ENCODE assay signal across 27 cellular contexts in the genomic region with DNA sequence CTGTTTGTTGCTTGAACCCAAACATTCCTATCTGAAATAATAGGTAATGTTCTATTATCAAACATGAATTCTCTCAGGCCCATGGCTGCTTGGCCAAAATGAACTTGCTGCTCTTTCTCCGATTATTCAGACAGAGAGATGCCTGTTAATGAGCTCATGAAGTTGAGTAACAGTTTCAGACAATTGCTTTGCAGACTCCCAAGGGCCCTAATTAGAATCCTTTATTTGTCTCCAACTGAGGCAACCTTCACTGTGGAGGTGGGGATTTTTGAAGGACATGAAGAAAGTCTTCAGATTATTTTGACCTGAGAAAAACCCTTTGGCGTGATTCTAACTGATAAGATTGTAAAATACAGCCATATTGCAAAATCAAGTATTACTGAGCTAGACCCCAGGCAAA.
"Had no signal": no experiment of that assay in that cellular context is flagged by ENCODE, and none has a peak within 500 bp of the region (broad histone marks: within the 10 kb centered on the region; RNA-seq: fewer than 3 reads in every experiment).

No MANE protein-coding gene starts in this region.

- H3K4me3 Mint-ChIP-seq: activated CD8-positive, alpha-beta memory T cell treated with anti-CD3 and anti-CD28 coated beads, Interleukin-2, amount 10 ng/mL, durations not matched to agents 7 days and 5 days; activated naive CD4-positive, alpha-beta T cell treated with anti-CD3 and anti-CD28 coated beads for 36 hours; activated naive CD8-positive, alpha-beta T cell; activated T-helper 17 cell treated with anti-CD3 and anti-CD28 coated beads, Interleukin-2, amount 50 U/mL, for 72 hours; IgD-negative memory B cell; T-helper 17 cell; WTC11 had no signal

- H3K27me3 Mint-ChIP-seq: activated CD8-positive, alpha-beta memory T cell treated with anti-CD3 and anti-CD28 coated beads, Interleukin-2, amount 10 ng/mL, durations not matched to agents 7 days and 5 days; activated naive CD8-positive, alpha-beta T cell; activated T-helper 17 cell treated with anti-CD3 and anti-CD28 coated beads, Interleukin-2, amount 50 U/mL, for 72 hours; IgD-negative memory B cell; T-helper 17 cell had no signal

- H3K36me3 ChIP-seq: Peyer's patch had no signal

- H3K27ac ChIP-seq: Peyer's patch, RWPE1 had no signal

- H3K4me1 Mint-ChIP-seq: activated CD8-positive, alpha-beta memory T cell treated with anti-CD3 and anti-CD28 coated beads, Interleukin-2, amount 10 ng/mL, durations not matched to agents 7 days and 5 days; activated T-helper 17 cell treated with anti-CD3 and anti-CD28 coated beads, Interleukin-2, amount 50 U/mL, for 72 hours; IgD-negative memory B cell; T-helper 17 cell; WTC11 had no signal

- H3K27me3 ChIP-seq: Peyer's patch had no signal

- H3K4me3 ChIP-seq: Peyer's patch had no signal

- ATAC-seq: activated CD8-positive, alpha-beta memory T cell treated with anti-CD3 and anti-CD28 coated beads, Interleukin-2, amount 10 ng/mL, durations not matched to agents 7 days and 5 days; activated T-helper 17 cell treated with anti-CD3 and anti-CD28 coated beads, Interleukin-2, amount 50 U/mL, for 72 hours; T-helper 17 cell; WTC11 had no signal

- H3K27ac Mint-ChIP-seq: activated CD8-positive, alpha-beta memory T cell treated with anti-CD3 and anti-CD28 coated beads, Interleukin-2, amount 10 ng/mL, durations not matched to agents 7 days and 5 days; activated naive CD4-positive, alpha-beta T cell treated with anti-CD3 and anti-CD28 coated beads for 36 hours; activated naive CD8-positive, alpha-beta T cell; activated T-helper 17 cell treated with anti-CD3 and anti-CD28 coated beads, Interleukin-2, amount 50 U/mL, for 72 hours; IgD-negative memory B cell; T-helper 17 cell; WTC11 had no signal

- H3K9me3 ChIP-seq: Peyer's patch had no signal

- H3K4me1 ChIP-seq: Peyer's patch had no signal

- H3K36me3 Mint-ChIP-seq: activated CD8-positive, alpha-beta memory T cell treated with anti-CD3 and anti-CD28 coated beads, Interleukin-2, amount 10 ng/mL, durations not matched to agents 7 days and 5 days; activated naive CD8-positive, alpha-beta T cell; IgD-negative memory B cell had no signal

- DNase-seq: activated CD4-positive, alpha-beta T cell treated with anti-CD3 and anti-CD28 coated beads for 48 hours; activated CD4-positive, alpha-beta T cell treated with anti-CD3 and anti-CD28 coated beads, Interleukin-2, amount 50 U/mL, for 4 hours; activated CD4-positive, CD25-positive, alpha-beta regulatory T cell treated with anti-CD3 and anti-CD28 coated beads, Interleukin-2, amount 50 U/mL, for 72 hours; activated CD8-positive, alpha-beta memory T cell treated with anti-CD3 and anti-CD28 coated beads, Interleukin-2, amount 10 ng/mL, durations not matched to agents 7 days and 5 days; activated gamma-delta T cell; activated naive CD4-positive, alpha-beta T cell treated with anti-CD3 and anti-CD28 coated beads for 36 hours; activated T-cell treated with anti-CD3 and anti-CD28 coated beads, Interleukin-2, amount 50 U/mL, for 48 hours; amygdala; central memory CD4-positive, alpha-beta T cell; KG1; NCI-H1048; NCI-H146; NCI-H187 treated with DMSO at 0.1 percent for 48 hours; NCI-H2081 treated with DMSO at 0.1 percent for 48 hours; NCI-H2171 treated with DMSO at 0.1 percent for 48 hours; NCI-H226; NCI-H526; NK-92 treated with Interleukin-12 subunit alpha and Interleukin-12 subunit beta, amount 100 ng/mL, for 24 hours; Peyer's patch; SHP77 treated with DMSO at 0.1 percent for 48 hours; T-helper 17 cell; T-helper 9 cell had no signal
